In genomic region chr17:4221163-4221562, GRCh38 we compare ENCODE assay signal across 1 cellular context.
TF ChIP-seq lines count a peak whose summit lies in the region.

No MANE protein-coding gene starts in this region.

TF ChIP-seq in HepG2, 621 proteins besides CTCF, POLR2A, EP300 and RAD21 (continued from another document and continues in another):
- TF ChIP-seq CERS6 (CRISPR knock-in tag; IDR thresholded peaks at IDR 0.05) (no peak), NFAT5 (CRISPR knock-in tag; IDR thresholded peaks at IDR 0.05) (no peak), ZNF431 (CRISPR knock-in tag; IDR thresholded peaks at IDR 0.05; ENCODE audit: borderline replicate concordance, low read depth) (no peak), MYPOP (CRISPR knock-in tag; IDR thresholded peaks at IDR 0.05) (no peak), ZNF367 (CRISPR knock-in tag; IDR thresholded peaks at IDR 0.05; ENCODE audit: borderline replicate concordance) (no peak), ZNF776 (CRISPR knock-in tag; IDR thresholded peaks at IDR 0.05) (no peak), SPEN (CRISPR knock-in tag; IDR thresholded peaks at IDR 0.05; ENCODE audit: low read depth) (no peak), ZNF780A (CRISPR knock-in tag; IDR thresholded peaks at IDR 0.05) (no peak), FLYWCH1 (CRISPR knock-in tag; IDR thresholded peaks at IDR 0.05) (no peak), ZNF773 (CRISPR knock-in tag; IDR thresholded peaks at IDR 0.05; ENCODE audit: borderline replicate concordance) (no peak), ZNF225 (CRISPR knock-in tag; IDR thresholded peaks at IDR 0.05) (no peak), PREB (CRISPR knock-in tag; IDR thresholded peaks at IDR 0.05) (no peak), PHF21A (CRISPR knock-in tag; IDR thresholded peaks at IDR 0.05) (peak; percentile 49; the same call in 1 of the 2 replicates), ZMYM4 (CRISPR knock-in tag; IDR thresholded peaks at IDR 0.05) (0 out of 2 replicates have a peak, but pooled peaks have one; percentile 37), CBFB (CRISPR knock-in tag; IDR thresholded peaks at IDR 0.05) (no peak), ZBTB25 (CRISPR knock-in tag; IDR thresholded peaks at IDR 0.05) (no peak), ATF7-NPFF (CRISPR knock-in tag; IDR thresholded peaks at IDR 0.05; ENCODE audit: low read depth) (no peak), KDM5B (CRISPR knock-in tag; IDR thresholded peaks at IDR 0.05; ENCODE audit: borderline replicate concordance) (no peak), KLF13 (CRISPR knock-in tag; IDR thresholded peaks at IDR 0.05) (no peak), WIZ (CRISPR knock-in tag; IDR thresholded peaks at IDR 0.05) (no peak), ZSCAN31 (CRISPR knock-in tag; IDR thresholded peaks at IDR 0.05; ENCODE audit: low read depth) (no peak), AHR (CRISPR knock-in tag; IDR thresholded peaks at IDR 0.05) (no peak), AKAP8 (CRISPR knock-in tag; IDR thresholded peaks at IDR 0.05) (no peak), RXRB (CRISPR knock-in tag; IDR thresholded peaks at IDR 0.05; ENCODE audit: borderline replicate concordance) (peak; percentile 25; the same call in 1 of the 2 replicates), ZNF607 (CRISPR knock-in tag; IDR thresholded peaks at IDR 0.05; ENCODE audit: borderline replicate concordance) (no peak), CEBPG (CRISPR knock-in tag; IDR thresholded peaks at IDR 0.05) (peak; percentile 73; the same call in 1 of the 2 replicates), KDM5A (IDR thresholded peaks at IDR 0.05; ENCODE audit: borderline replicate concordance, low read length) (no peak), BCL3 (CRISPR knock-in tag; IDR thresholded peaks at IDR 0.05) (no peak), MEIS2 (CRISPR knock-in tag; IDR thresholded peaks at IDR 0.05) (no peak), YEATS4 (CRISPR knock-in tag; IDR thresholded peaks at IDR 0.05; ENCODE audit: borderline replicate concordance) (no peak), ZNF101 (CRISPR knock-in tag; IDR thresholded peaks at IDR 0.05; ENCODE audit: borderline replicate concordance, low read depth) (no peak), ZNF282 (IDR thresholded peaks at IDR 0.05; ENCODE audit: partially characterized antibody) (no peak), HBP1 (CRISPR knock-in tag; IDR thresholded peaks at IDR 0.05; ENCODE audit: low read depth) (no peak), ETV5 (CRISPR knock-in tag; IDR thresholded peaks at IDR 0.05; ENCODE audit: borderline replicate concordance) (no peak), ZNF878 (CRISPR knock-in tag; IDR thresholded peaks at IDR 0.05) (no peak), PCBP2 (optimal IDR thresholded peaks at IDR 0.05; ENCODE audit: low read depth, low read length, poor library complexity, severe bottlenecking) (no peak), ARNT2 (CRISPR knock-in tag; IDR thresholded peaks at IDR 0.05; ENCODE audit: low read depth) (no peak), REXO4 (CRISPR knock-in tag; IDR thresholded peaks at IDR 0.05; ENCODE audit: borderline replicate concordance) (no peak), ZBTB43 (CRISPR knock-in tag; conservative IDR thresholded peaks at IDR 0.05) (no peak), SATB2 (CRISPR knock-in tag; IDR thresholded peaks at IDR 0.05) (no peak), ZNF558 (CRISPR knock-in tag; IDR thresholded peaks at IDR 0.05; ENCODE audit: borderline replicate concordance) (no peak), ZNF224 (CRISPR knock-in tag; IDR thresholded peaks at IDR 0.05) (no peak), TARDBP (CRISPR knock-in tag; IDR thresholded peaks at IDR 0.05) (no peak), ZNF263 (CRISPR knock-in tag; IDR thresholded peaks at IDR 0.05) (no peak), TEAD2 (CRISPR knock-in tag; IDR thresholded peaks at IDR 0.05) (no peak), PAXIP1 (CRISPR knock-in tag; conservative IDR thresholded peaks at IDR 0.05) (peak; percentile 53; the same call in 1 of the 2 replicates), SNAI1 (CRISPR knock-in tag; IDR thresholded peaks at IDR 0.05; ENCODE audit: borderline replicate concordance) (no peak), AGO1 (IDR thresholded peaks at IDR 0.05; ENCODE audit: low read depth, low read length, poor library complexity, severe bottlenecking) (no peak), FUBP1 (CRISPR knock-in tag; IDR thresholded peaks at IDR 0.05; ENCODE audit: borderline replicate concordance) (no peak)
